In genomic region chr14:69612014-69612758, GRCh38 we compare ENCODE assay signal across 8 cellular contexts. TPM values are rescaled to one million over a fixed set of nuclear protein-coding genes. Genes with fewer than 3 reads are reported as not detected.
DNase-seq lines count a peak whose midpoint lies in the region; ATAC-seq and TF ChIP-seq lines count a peak whose summit lies in the region.

No MANE protein-coding gene starts in this region.

- peak overlapping the region; percentile 95 for H3K4me3 ChIP-seq in DOHH2 (ENCODE audit: low read length)
- peak overlapping the region; percentile 79 for H3K4me3 ChIP-seq in epithelial cell of esophagus (ENCODE audit: low read length)
- peak overlapping the region; percentile 78 for H3K4me3 ChIP-seq in mononuclear cell (ENCODE audit: low read length)
- peak overlapping the region; percentile 90 for H3K4me3 ChIP-seq in thoracic aorta

- no peak overlapping the region for H3K27ac Mint-ChIP-seq in H9
- H3K27ac Mint-ChIP-seq in activated CD4-positive, alpha-beta memory T cell treated with anti-CD3 and anti-CD28 coated beads, Interleukin-2, amount 10 ng/mL, durations not matched to agents 7 days and 5 days: peak overlapping the region; percentile 97

- peaks cover 11% of the 10 kb centered on the region for H3K23me2 ChIP-seq in H9 (ENCODE audit: insufficient read length, low read depth, low read length, poor library complexity, severe bottlenecking)

- no peak for DNase-seq in H9
- DNase-seq in NAMALWA (ENCODE audit: low spot score): peak; percentile 50
- DNase-seq in activated CD4-positive, alpha-beta memory T cell treated with anti-CD3 and anti-CD28 coated beads, Interleukin-2, amount 10 ng/mL, durations not matched to agents 7 days and 5 days: peak; percentile 53
- peak; percentile 33 for DNase-seq in epithelial cell of esophagus (ENCODE audit: low read depth)
- DNase-seq in thoracic aorta (ENCODE audit: low spot score): no peak
- DNase-seq in NCI-H510A (lab: John Stamatoyannopoulos, UW): no peak

- no peak overlapping the region for H3K18ac ChIP-seq in H9 (ENCODE audit: insufficient read length, low read depth, low read length)

- no peaks in the 10 kb centered on the region for H3K9me3 Mint-ChIP-seq in H9
- no peaks in the 10 kb centered on the region for H3K9me3 Mint-ChIP-seq in activated CD4-positive, alpha-beta memory T cell treated with anti-CD3 and anti-CD28 coated beads, Interleukin-2, amount 10 ng/mL, durations not matched to agents 7 days and 5 days

- no peak overlapping the region for H2BK15ac ChIP-seq in H9 (ENCODE audit: low read depth, low read length)

- H3K14ac ChIP-seq in H9 (ENCODE audit: insufficient read depth, low read length): no peak overlapping the region

- ATAC-seq in thoracic aorta (ENCODE audit: insufficient number of reproducible peaks, low FRiP score, low read depth): peak; percentile 5

- peak overlapping the region; percentile 27 for H2AFZ ChIP-seq in H9 (ENCODE audit: low read length)

- H3K4ac ChIP-seq in H9 (ENCODE audit: low read depth, low read length): no peak overlapping the region

- no peak overlapping the region for H2BK5ac ChIP-seq in H9 (ENCODE audit: insufficient read length, low read length)

- H3K27ac ChIP-seq in DOHH2 (ENCODE audit: low read depth, low read length) (peak overlapping the region; percentile 92), H9 (ENCODE audit: insufficient read length, low read depth, low read length) (no peak overlapping the region), thoracic aorta (peak overlapping the region; percentile 95 to 97)

- no peaks in the 10 kb centered on the region for H3K9me2 ChIP-seq in DOHH2 (replicated peaks; ENCODE audit: control insufficient read depth, low read length)

- H2BK120ac ChIP-seq in H9 (ENCODE audit: low read depth, low read length, poor library complexity, severe bottlenecking): no peak overlapping the region

- H3K23ac ChIP-seq in H9 (ENCODE audit: insufficient read length, low read depth, low read length): no peak overlapping the region

- no peak overlapping the region for H2BK12ac ChIP-seq in H9 (ENCODE audit: insufficient read length, low read depth, low read length)

- H4K5ac ChIP-seq in H9 (ENCODE audit: insufficient read length, low read depth, low read length): no peak overlapping the region

- no peak overlapping the region for H2AK5ac ChIP-seq in H9 (ENCODE audit: insufficient read length, low read length)

- no peak overlapping the region for H4K8ac ChIP-seq in H9 (replicated peaks; ENCODE audit: insufficient read length, low read depth, low read length)

- peaks cover 12% of the 10 kb centered on the region for H3K27me3 Mint-ChIP-seq in H9 (ENCODE audit: low read depth)
- H3K27me3 Mint-ChIP-seq in activated CD4-positive, alpha-beta memory T cell treated with anti-CD3 and anti-CD28 coated beads, Interleukin-2, amount 10 ng/mL, durations not matched to agents 7 days and 5 days: no peaks in the 10 kb centered on the region

- H4K20me1 ChIP-seq in DOHH2 (ENCODE audit: control insufficient read depth, insufficient read depth, low read depth, low read length) (no peaks in the 10 kb centered on the region), H9 (ENCODE audit: control insufficient read depth, insufficient read depth, insufficient read length) (no peaks in the 10 kb centered on the region)

- peaks cover 34% of the 10 kb centered on the region for H3F3A ChIP-seq in DOHH2 (ENCODE audit: control insufficient read depth, insufficient read depth)

- no peak overlapping the region for H3K56ac ChIP-seq in H9 (ENCODE audit: insufficient read length, low read depth, low read length)

- H3K27me3 ChIP-seq in DOHH2 (ENCODE audit: control insufficient read depth, low read length) (no peaks in the 10 kb centered on the region), H9 (ENCODE audit: insufficient read depth, low read length) (no peaks in the 10 kb centered on the region; the same call in 1 of the 2 replicates), mononuclear cell (ENCODE audit: insufficient read depth, low read length) (no peaks in the 10 kb centered on the region), thoracic aorta (replicated peaks; ENCODE audit: insufficient read depth) (no peaks in the 10 kb centered on the region)

- no peaks in the 10 kb centered on the region; a peak in 1 of 7 replicates for H3K36me3 Mint-ChIP-seq in H9 (ENCODE audit: insufficient read depth in 1 of 3, low read depth in 3 of 3)
- peaks cover 35% of the 10 kb centered on the region for H3K36me3 Mint-ChIP-seq in activated CD4-positive, alpha-beta memory T cell treated with anti-CD3 and anti-CD28 coated beads, Interleukin-2, amount 10 ng/mL, durations not matched to agents 7 days and 5 days (ENCODE audit: low read depth)

- no peaks in the 10 kb centered on the region for H3K79me1 ChIP-seq in H9 (ENCODE audit: insufficient read depth, low read depth, low read length, poor library complexity, severe bottlenecking)

- no peak overlapping the region for H3T11ph ChIP-seq in H9 (ENCODE audit: low read length)

- peak overlapping the region; percentile 68 to 81 for H3K4me3 Mint-ChIP-seq in H9
- peak overlapping the region; percentile 96 for H3K4me3 Mint-ChIP-seq in activated CD4-positive, alpha-beta memory T cell treated with anti-CD3 and anti-CD28 coated beads, Interleukin-2, amount 10 ng/mL, durations not matched to agents 7 days and 5 days

- peaks cover 29 to 45% of the 10 kb centered on the region in 2 experiments for H3K4me1 Mint-ChIP-seq in H9
- peaks cover 64% of the 10 kb centered on the region for H3K4me1 Mint-ChIP-seq in activated CD4-positive, alpha-beta memory T cell treated with anti-CD3 and anti-CD28 coated beads, Interleukin-2, amount 10 ng/mL, durations not matched to agents 7 days and 5 days

- H3K9ac ChIP-seq in H9 (ENCODE audit: extremely low read depth, insufficient read length, low read length): peak overlapping the region; percentile 21

- H3K4me2 ChIP-seq in DOHH2 (ENCODE audit: low read length): peak overlapping the region; percentile 94
- H3K4me2 ChIP-seq in H9 (ENCODE audit: insufficient read depth, insufficient read length, low read length): peak overlapping the region; percentile 85

- H3K79me2 ChIP-seq in DOHH2 (ENCODE audit: control insufficient read depth, low read length): peaks cover 40% of the 10 kb centered on the region
- H3K79me2 ChIP-seq in H9 (ENCODE audit: insufficient read depth, low read length): 0 out of 2 replicates have a peak, but pooled peaks cover 2% of the 10 kb centered on the region

- POLR2A ChIA-PET in activated CD4-positive, alpha-beta memory T cell treated with anti-CD3 and anti-CD28 coated beads, Interleukin-2, amount 10 ng/mL, durations not matched to agents 7 days and 5 days (lab: Charles Lee): interaction anchor here (0.6 to 5.4 kb wide), 24 partner anchors 9 to 460 kb away, joined by 3 to 118 read pairs (median 6); partner anchors contain the start of genes DCAF5, ERH, SLC39A9 and SRSF5

- H3K36me3 ChIP-seq in DOHH2 (ENCODE audit: control insufficient read depth, low read length) (peaks cover 41% of the 10 kb centered on the region), thoracic aorta (no peaks in the 10 kb centered on the region)

- TF ChIP-seq CTCF in DOHH2 (IDR thresholded peaks at IDR 0.05; ENCODE audit: low read depth, low read length, poor library complexity, severe bottlenecking) (no peak), H9 (conservative IDR thresholded peaks at IDR 0.05) (no peak), epithelial cell of esophagus (IDR thresholded peaks at IDR 0.05; ENCODE audit: insufficient read depth, low read depth, low read length, missing control alignments) (no peak), thoracic aorta (IDR thresholded peaks at IDR 0.05) (no peak)

- CTCF ChIA-PET in activated CD4-positive, alpha-beta memory T cell treated with anti-CD3 and anti-CD28 coated beads, Interleukin-2, amount 10 ng/mL, durations not matched to agents 7 days and 5 days (lab: Charles Lee): interaction anchor here (0.7 to 3.0 kb wide), 11 partner anchors 13 to 155 kb away, joined by 3 to 18 read pairs (median 3); partner anchors contain the start of gene SRSF5

- no peak overlapping the region for H2BK20ac ChIP-seq in H9 (ENCODE audit: low read depth, low read length, poor library complexity, severe bottlenecking)

- no CpG with 5 or more reads among the region's 47 CpGs for WGBS in H9 (ENCODE audit: extremely low coverage, insufficient read length, low lambda C conversion rate)

- H3K4me1 ChIP-seq in DOHH2 (ENCODE audit: control insufficient read depth, low read length) (peaks cover 65% of the 10 kb centered on the region), H9 (ENCODE audit: insufficient read depth, low read length) (no peaks in the 10 kb centered on the region), mononuclear cell (ENCODE audit: insufficient read depth, low read length) (peaks cover 60% of the 10 kb centered on the region), thoracic aorta (ENCODE audit: control insufficient read depth in 1 of 2, low read depth in 2 of 2) (peaks cover 48 to 57% of the 10 kb centered on the region in 2 donors)

- H4K91ac ChIP-seq in H9 (ENCODE audit: insufficient read length, low read depth, low read length): no peak overlapping the region

- H3K9me3 ChIP-seq in DOHH2 (ENCODE audit: control insufficient read depth, insufficient read depth, low read length) (no peaks in the 10 kb centered on the region), H9 (ENCODE audit: control insufficient read depth, low read depth, low read length) (no peaks in the 10 kb centered on the region), mononuclear cell (ENCODE audit: low read depth, low read length) (no peaks in the 10 kb centered on the region), thoracic aorta (no peaks in the 10 kb centered on the region)

RNA-seq across cellular contexts. Expression of gene SUSD6, which starts 0.8 kb away (rescaled TPM):
- total RNA-seq in H9 (2021): 3.6 and 3.7 TPM in 2 replicates
- 10 to 100 TPM; 63.4 to 65.2 TPM for total RNA-seq in activated CD4-positive, alpha-beta memory T cell treated with anti-CD3 and anti-CD28 coated beads, Interleukin-2, amount 10 ng/mL, durations not matched to agents 7 days and 5 days
- total RNA-seq in mononuclear cell: 63.2 TPM
- 10 to 100 TPM; 51.7 to 80.1 TPM for total RNA-seq in thoracic aorta

RNA-seq across cellular contexts. Expression of gene CCDC177, which starts 37.5 kb away (rescaled TPM):
- total RNA-seq in H9 (2021): 6.1 and 6.2 TPM in 2 replicates
- not detected for total RNA-seq in activated CD4-positive, alpha-beta memory T cell treated with anti-CD3 and anti-CD28 coated beads, Interleukin-2, amount 10 ng/mL, durations not matched to agents 7 days and 5 days
- total RNA-seq in mononuclear cell: not detected
- total RNA-seq in thoracic aorta: not detected

Comparison
In these comparisons a context has a peak if more than half of its experiments do, and no peak if none do; other contexts are left out.
1. DNase-seq: peak in NAMALWA (single experiment), activated CD4-positive, alpha-beta memory T cell treated with anti-CD3 and anti-CD28 coated beads, Interleukin-2, amount 10 ng/mL, durations not matched to agents 7 days and 5 days (single experiment) and epithelial cell of esophagus (single experiment); none in H9 (single experiment), thoracic aorta (single experiment) and NCI-H510A (single experiment).
2. RNA of gene SUSD6, which starts 0.8 kb away (total RNA-seq): 51.7 to 80.1 TPM in thoracic aorta, 63.4 to 65.2 TPM in activated CD4-positive, alpha-beta memory T cell treated with anti-CD3 and anti-CD28 coated beads, Interleukin-2, amount 10 ng/mL, durations not matched to agents 7 days and 5 days and 63.2 TPM in mononuclear cell (single experiment); 3.6 to 3.7 TPM in H9; every median in the first group is over 10 times any median in the second.
3. Peak in every context shown above with its lines, with median percentiles within 50 percentile points of each other: H3K4me3 ChIP-seq.